Comparison of ENCODE assay signal across 10 cellular contexts in genomic region chr6:30207619-30208295, GRCh38.
DNase-seq lines count a peak whose midpoint lies in the region; ATAC-seq and TF ChIP-seq lines count a peak whose summit lies in the region.
"Had no signal": no experiment of that assay in that cellular context is flagged by ENCODE, and none has a peak within 500 bp of the region (broad histone marks: within the 10 kb centered on the region; RNA-seq: fewer than 3 reads in every experiment).

No MANE protein-coding gene starts in this region.

- H4K20me1 ChIP-seq in Loucy (ENCODE audit: insufficient read depth, low read length, poor library complexity, severe bottlenecking) = peaks cover 16% of the 10 kb centered on the region

- peaks cover 41% of the 10 kb centered on the region for H3K4me1 ChIP-seq in Loucy (ENCODE audit: insufficient read depth, low read length, poor library complexity, severe bottlenecking)

- peaks cover 73% of the 10 kb centered on the region for H3K4me1 Mint-ChIP-seq in central memory CD8-positive, alpha-beta T cell
- peaks cover 87% of the 10 kb centered on the region for H3K4me1 Mint-ChIP-seq in stimulated activated memory B cell treated with anti-CD40 and anti-IgM and Interleukin-4, amounts not matched to agents 10 μg/mL and 1 μg/mL and 100 μg/mL, for 72 hours

- peak overlapping the region; percentile 33 for H3K4me2 ChIP-seq in Loucy (ENCODE audit: low read depth, low read length, poor library complexity, severe bottlenecking)

- H3K27me3 Mint-ChIP-seq in central memory CD8-positive, alpha-beta T cell = no peaks in the 10 kb centered on the region
- no peaks in the 10 kb centered on the region for H3K27me3 Mint-ChIP-seq in stimulated activated memory B cell treated with anti-CD40 and anti-IgM and Interleukin-4, amounts not matched to agents 10 μg/mL and 1 μg/mL and 100 μg/mL, for 72 hours

- no peaks in the 10 kb centered on the region for H3K9me2 ChIP-seq in Loucy (replicated peaks; ENCODE audit: low read depth, low read length)

- no peaks in the 10 kb centered on the region for H3K9me3 Mint-ChIP-seq in central memory CD8-positive, alpha-beta T cell
- H3K9me3 Mint-ChIP-seq in stimulated activated memory B cell treated with anti-CD40 and anti-IgM and Interleukin-4, amounts not matched to agents 10 μg/mL and 1 μg/mL and 100 μg/mL, for 72 hours = no peaks in the 10 kb centered on the region
- H3K9me3 Mint-ChIP-seq: activated T-cell treated with anti-CD3 and anti-CD28 coated beads, Interleukin-2, amount 50 U/mL, for 72 hours had no signal

- no peaks in the 10 kb centered on the region for H3K27me3 ChIP-seq in Loucy (ENCODE audit: insufficient read depth, low read length, poor library complexity, severe bottlenecking)

- DNase-seq in central memory CD8-positive, alpha-beta T cell (ENCODE audit: low spot score in 2 of 2) = no peak
- DNase-seq in kidney tubule cell (ENCODE audit: low spot score) (peak; percentile 29), NCI-H128 (lab: John Stamatoyannopoulos, UW; ENCODE audit: unreplicated experiment) (no peak)
- DNase-seq: activated T-cell treated with anti-CD3 and anti-CD28 coated beads, Interleukin-2, amount 50 U/mL, for 72 hours; SHP77 had no signal

- H3K79me2 ChIP-seq in Loucy (ENCODE audit: insufficient read depth, low read length) = peaks cover 84% of the 10 kb centered on the region

- H3K36me3 ChIP-seq in Loucy (ENCODE audit: insufficient read depth, low read length) = no peaks in the 10 kb centered on the region

- peak overlapping the region; percentile 30 for H3K27ac Mint-ChIP-seq in central memory CD8-positive, alpha-beta T cell (ENCODE audit: low read depth)
- H3K27ac Mint-ChIP-seq in stimulated activated memory B cell treated with anti-CD40 and anti-IgM and Interleukin-4, amounts not matched to agents 10 μg/mL and 1 μg/mL and 100 μg/mL, for 72 hours = peak overlapping the region; percentile 26
- H3K27ac Mint-ChIP-seq: activated T-cell treated with anti-CD3 and anti-CD28 coated beads, Interleukin-2, amount 50 U/mL, for 72 hours had no signal

- no peaks in the 10 kb centered on the region for H3K9me3 ChIP-seq in Loucy (ENCODE audit: insufficient read depth, low read depth, low read length)

- peak overlapping the region; percentile 10 for H3K4me3 ChIP-seq in Loucy (ENCODE audit: low read length, poor library complexity, severe bottlenecking)

- H3F3A ChIP-seq in Loucy (ENCODE audit: low read depth) = no peaks in the 10 kb centered on the region

- TF ChIP-seq CTCF in Loucy (conservative IDR thresholded peaks at IDR 0.05; ENCODE audit: low read length) = no peak

- ATAC-seq in central memory CD8-positive, alpha-beta T cell (replicated peaks; ENCODE audit: extremely low read depth, poor library complexity, severe bottlenecking) = no peak
- ATAC-seq in stimulated activated memory B cell treated with anti-CD40 and anti-IgM and Interleukin-4, amounts not matched to agents 10 μg/mL and 1 μg/mL and 100 μg/mL, for 72 hours = no peak
- ATAC-seq in HG03442 (IDR thresholded peaks at IDR 0.05; ENCODE audit: unreplicated experiment) (no peak), HG03045 (IDR thresholded peaks at IDR 0.05; ENCODE audit: unreplicated experiment) (no peak), HG02870 (IDR thresholded peaks at IDR 0.05; ENCODE audit: unreplicated experiment) (no peak)
- ATAC-seq: activated T-cell treated with anti-CD3 and anti-CD28 coated beads, Interleukin-2, amount 50 U/mL, for 72 hours had no signal

- H3K4me3 Mint-ChIP-seq in central memory CD8-positive, alpha-beta T cell = peak overlapping the region; percentile 34
- peak overlapping the region; percentile 46 for H3K4me3 Mint-ChIP-seq in stimulated activated memory B cell treated with anti-CD40 and anti-IgM and Interleukin-4, amounts not matched to agents 10 μg/mL and 1 μg/mL and 100 μg/mL, for 72 hours

- H2AFZ ChIP-seq in Loucy (ENCODE audit: low read length) = no peak overlapping the region

- no peak overlapping the region for H3K9ac ChIP-seq in Loucy (ENCODE audit: low read depth, low read length, poor library complexity, severe bottlenecking)

- peaks cover 28% of the 10 kb centered on the region for H3K36me3 Mint-ChIP-seq in central memory CD8-positive, alpha-beta T cell (ENCODE audit: insufficient read depth)
- peaks cover 41% of the 10 kb centered on the region for H3K36me3 Mint-ChIP-seq in stimulated activated memory B cell treated with anti-CD40 and anti-IgM and Interleukin-4, amounts not matched to agents 10 μg/mL and 1 μg/mL and 100 μg/mL, for 72 hours
